8 cellular contexts compared by ENCODE assay signal in the genomic region with DNA sequence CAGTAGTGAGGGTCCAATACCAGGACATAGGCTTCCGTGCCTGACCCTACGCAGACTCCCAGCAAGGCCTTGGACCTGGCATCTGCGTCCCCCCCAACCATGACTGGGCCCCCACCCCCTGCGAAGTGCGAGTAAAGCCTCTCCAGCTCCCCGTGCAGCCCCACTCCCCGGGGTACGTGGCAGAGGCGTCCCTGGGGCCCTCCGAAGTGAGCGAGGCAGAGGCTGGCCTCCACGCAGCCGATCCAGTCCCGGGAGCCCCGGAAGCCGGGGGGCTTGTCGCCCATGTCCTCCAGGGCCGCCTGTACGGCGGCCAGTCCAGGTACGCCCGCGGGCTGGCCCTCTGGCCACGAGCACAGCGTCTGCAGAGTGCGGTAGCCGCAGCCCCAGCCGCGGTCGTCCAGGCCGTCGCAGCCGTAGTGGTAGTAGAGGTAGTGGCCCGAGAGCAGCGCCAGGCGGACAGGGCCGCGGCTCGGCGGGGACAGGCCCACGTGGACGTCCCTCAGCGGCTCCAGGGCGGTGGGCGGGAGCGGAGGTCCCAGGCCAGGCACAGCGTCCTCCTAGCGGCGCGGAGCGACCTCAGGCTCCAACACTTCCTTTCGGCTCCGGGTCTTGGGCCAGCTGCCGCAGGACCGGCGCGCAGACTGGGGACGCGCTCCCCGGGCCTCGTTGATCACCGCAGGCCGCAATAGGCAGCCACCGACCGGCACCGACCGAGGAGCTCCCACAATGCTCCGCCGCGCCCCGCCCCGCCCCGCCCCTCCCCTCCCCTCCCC. TPM values are rescaled to one million over a fixed set of nuclear protein-coding genes. Genes with fewer than 3 reads are reported as not detected.
DNase-seq lines count a peak whose midpoint lies in the region; ATAC-seq, FAIRE-seq and TF ChIP-seq lines count a peak whose summit lies in the region.

A gene (minus strand): TSS at position 728 of the 773 bp plus-strand sequence. CDS start 444 bp downstream, at position 284.

- DNase-seq in A549 (ENCODE audit: low read depth in 1 of 2, low spot score in 1 of 2) = no peak
- DNase-seq in Right ventricle myocardium superior = no peak
- no peak for DNase-seq in retinal pigment epithelial cell (ENCODE audit: low read depth)
- no peak for DNase-seq in posterior vena cava (ENCODE audit: low spot score)
- no peak for DNase-seq in NCI-H1436 (lab: John Stamatoyannopoulos, UW)

- FAIRE-seq in A549 (lab: Jason Lieb, UNC) = no peak

- no CpG with 5 or more reads among the region's 73 CpGs for WGBS in A549 (ENCODE audit: missing lambda C conversion rate)

- no peaks in the 10 kb centered on the region for H3K9me3 ChIP-seq in A549

- TF ChIP-seq RAD21 in A549 (conservative IDR thresholded peaks at IDR 0.05 in 1 of 2, IDR thresholded peaks at IDR 0.05 in 1 of 2) = no peak

- CTCF ChIA-PET in A549 (lab: Yijun Ruan, JAX) = interaction anchor here (0.6 to 3.5 kb wide), 14 partner anchors 9 to 206 kb away, joined by 3 to 13 read pairs (median 4); a partner anchor contains a TSS

- H3K4me2 ChIP-seq in A549 = peak within 1 kb of the TSS; percentile 99

- intact Hi-C loops in Right ventricle myocardium superior (cut with DNase I) (no loop called here), posterior vena cava (cut with DNase I) (no loop called here)

- peaks cover 30% of the 10 kb centered on the region for H3K4me1 ChIP-seq in A549

- peak within 1 kb of the TSS; percentile 86 to 95 for H3K27ac ChIP-seq in A549

- TF ChIP-seq CTCF in A549 (IDR thresholded peaks at IDR 0.05) (no peak), WI38 (IDR thresholded peaks at IDR 0.05; ENCODE audit: low read depth, low read length) (no peak), retinal pigment epithelial cell (conservative IDR thresholded peaks at IDR 0.05; ENCODE audit: low read depth, low read length) (no peak)

- no peak for TF ChIP-seq EP300 in A549 (IDR thresholded peaks at IDR 0.05)

- H3K4me3 ChIP-seq in A549 (peak within 1 kb of the TSS; percentile 92), WI38 (ENCODE audit: low read depth, low read length) (peak within 1 kb of the TSS; percentile 67), retinal pigment epithelial cell (ENCODE audit: low read length) (peak within 1 kb of the TSS; percentile 49)

- POLR2A ChIA-PET in A549 (lab: Yijun Ruan, JAX) = interaction anchor here (0.6 to 5.1 kb wide), 27 partner anchors 11 to 330 kb away, joined by 3 to 106 read pairs (median 4); a partner anchor contains a TSS

- peak; percentile 57 to 69 for ATAC-seq in A549
- ATAC-seq in GM18868 (IDR thresholded peaks at IDR 0.05; ENCODE audit: unreplicated experiment) = peak; percentile 25
- ATAC-seq in HG03066 (IDR thresholded peaks at IDR 0.05; ENCODE audit: low read depth, unreplicated experiment) = peak; percentile 10
- peak; percentile 57 for ATAC-seq in Right ventricle myocardium superior (ENCODE audit: poor library complexity)

- TF ChIP-seq POLR2A in A549 (IDR thresholded peaks at IDR 0.05; ENCODE audit: low read length) = no peak

TF ChIP-seq in A549, 52 proteins besides CTCF, POLR2A, EP300 and RAD21 (continues in another document):
- TF ChIP-seq TFCP2L1 (CRISPR knock-in tag; IDR thresholded peaks at IDR 0.05) = peak; percentile 84
- no peak for TF ChIP-seq FOSL2 (IDR thresholded peaks at IDR 0.05)
- TF ChIP-seq FOSL2 (CRISPR knock-in tag; IDR thresholded peaks at IDR 0.05) = no peak
- TF ChIP-seq, protein P1, sequence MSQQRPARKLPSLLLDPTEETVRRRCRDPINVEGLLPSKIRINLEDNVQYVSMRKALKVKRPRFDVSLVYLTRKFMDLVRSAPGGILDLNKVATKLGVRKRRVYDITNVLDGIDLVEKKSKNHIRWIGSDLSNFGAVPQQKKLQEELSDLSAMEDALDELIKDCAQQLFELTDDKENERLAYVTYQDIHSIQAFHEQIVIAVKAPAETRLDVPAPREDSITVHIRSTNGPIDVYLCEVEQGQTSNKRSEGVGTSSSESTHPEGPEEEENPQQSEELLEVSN (IDR thresholded peaks at IDR 0.05; ENCODE audit: borderline replicate concordance, low read depth) = peak; percentile 92
- 0 out of 2 replicates have a peak, but pooled peaks have one; percentile 52 for TF ChIP-seq TP53 (CRISPR knock-in tag; IDR thresholded peaks at IDR 0.05)
- 0 out of 2 replicates have a peak, but pooled peaks have one; percentile 30 for TF ChIP-seq NPAS2 (CRISPR knock-in tag; IDR thresholded peaks at IDR 0.05; ENCODE audit: borderline replicate concordance)
- peak; percentile 69 for TF ChIP-seq PHF8 (IDR thresholded peaks at IDR 0.05; ENCODE audit: borderline replicate concordance, low read depth)
- no peak for TF ChIP-seq RFX5 (IDR thresholded peaks at IDR 0.05)
- no peak for TF ChIP-seq POLR2AphosphoS2 (conservative IDR thresholded peaks at IDR 0.05; ENCODE audit: low read length)
- TF ChIP-seq CBX2 (IDR thresholded peaks at IDR 0.05; ENCODE audit: borderline replicate concordance, low read depth) = no peak
- TF ChIP-seq RCOR1 (IDR thresholded peaks at IDR 0.05; ENCODE audit: low read depth, low read length) = no peak
- no peak for TF ChIP-seq EHF (CRISPR knock-in tag; IDR thresholded peaks at IDR 0.05)
- no peak for TF ChIP-seq KDM1A (IDR thresholded peaks at IDR 0.05; ENCODE audit: low read depth)
- no peak for TF ChIP-seq NR3C1 (IDR thresholded peaks at IDR 0.05)
- TF ChIP-seq, protein P2, sequence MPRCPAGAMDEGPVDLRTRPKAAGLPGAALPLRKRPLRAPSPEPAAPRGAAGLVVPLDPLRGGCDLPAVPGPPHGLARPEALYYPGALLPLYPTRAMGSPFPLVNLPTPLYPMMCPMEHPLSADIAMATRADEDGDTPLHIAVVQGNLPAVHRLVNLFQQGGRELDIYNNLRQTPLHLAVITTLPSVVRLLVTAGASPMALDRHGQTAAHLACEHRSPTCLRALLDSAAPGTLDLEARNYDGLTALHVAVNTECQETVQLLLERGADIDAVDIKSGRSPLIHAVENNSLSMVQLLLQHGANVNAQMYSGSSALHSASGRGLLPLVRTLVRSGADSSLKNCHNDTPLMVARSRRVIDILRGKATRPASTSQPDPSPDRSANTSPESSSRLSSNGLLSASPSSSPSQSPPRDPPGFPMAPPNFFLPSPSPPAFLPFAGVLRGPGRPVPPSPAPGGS (IDR thresholded peaks at IDR 0.05) = no peak; the same call in 2 of the 3 replicates
- TF ChIP-seq RNF2 (IDR thresholded peaks at IDR 0.05; ENCODE audit: borderline replicate concordance, low read depth) = 0 out of 2 replicates have a peak, but pooled peaks have one; percentile 80
- 0 out of 2 replicates have a peak, but pooled peaks have one; percentile 43 for TF ChIP-seq HEYL (CRISPR knock-in tag; IDR thresholded peaks at IDR 0.05)
- TF ChIP-seq, protein P3, sequence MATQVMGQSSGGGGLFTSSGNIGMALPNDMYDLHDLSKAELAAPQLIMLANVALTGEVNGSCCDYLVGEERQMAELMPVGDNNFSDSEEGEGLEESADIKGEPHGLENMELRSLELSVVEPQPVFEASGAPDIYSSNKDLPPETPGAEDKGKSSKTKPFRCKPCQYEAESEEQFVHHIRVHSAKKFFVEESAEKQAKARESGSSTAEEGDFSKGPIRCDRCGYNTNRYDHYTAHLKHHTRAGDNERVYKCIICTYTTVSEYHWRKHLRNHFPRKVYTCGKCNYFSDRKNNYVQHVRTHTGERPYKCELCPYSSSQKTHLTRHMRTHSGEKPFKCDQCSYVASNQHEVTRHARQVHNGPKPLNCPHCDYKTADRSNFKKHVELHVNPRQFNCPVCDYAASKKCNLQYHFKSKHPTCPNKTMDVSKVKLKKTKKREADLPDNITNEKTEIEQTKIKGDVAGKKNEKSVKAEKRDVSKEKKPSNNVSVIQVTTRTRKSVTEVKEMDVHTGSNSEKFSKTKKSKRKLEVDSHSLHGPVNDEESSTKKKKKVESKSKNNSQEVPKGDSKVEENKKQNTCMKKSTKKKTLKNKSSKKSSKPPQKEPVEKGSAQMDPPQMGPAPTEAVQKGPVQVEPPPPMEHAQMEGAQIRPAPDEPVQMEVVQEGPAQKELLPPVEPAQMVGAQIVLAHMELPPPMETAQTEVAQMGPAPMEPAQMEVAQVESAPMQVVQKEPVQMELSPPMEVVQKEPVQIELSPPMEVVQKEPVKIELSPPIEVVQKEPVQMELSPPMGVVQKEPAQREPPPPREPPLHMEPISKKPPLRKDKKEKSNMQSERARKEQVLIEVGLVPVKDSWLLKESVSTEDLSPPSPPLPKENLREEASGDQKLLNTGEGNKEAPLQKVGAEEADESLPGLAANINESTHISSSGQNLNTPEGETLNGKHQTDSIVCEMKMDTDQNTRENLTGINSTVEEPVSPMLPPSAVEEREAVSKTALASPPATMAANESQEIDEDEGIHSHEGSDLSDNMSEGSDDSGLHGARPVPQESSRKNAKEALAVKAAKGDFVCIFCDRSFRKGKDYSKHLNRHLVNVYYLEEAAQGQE (IDR thresholded peaks at IDR 0.05) = no peak
- TF ChIP-seq HOXB5 (CRISPR knock-in tag; IDR thresholded peaks at IDR 0.05) = peak; percentile 35; the same call in 1 of the 2 replicates
- no peak for TF ChIP-seq SREBF2 (IDR thresholded peaks at IDR 0.05)
- no peak for TF ChIP-seq ZC3H11A (IDR thresholded peaks at IDR 0.05)
- TF ChIP-seq, protein P4, sequence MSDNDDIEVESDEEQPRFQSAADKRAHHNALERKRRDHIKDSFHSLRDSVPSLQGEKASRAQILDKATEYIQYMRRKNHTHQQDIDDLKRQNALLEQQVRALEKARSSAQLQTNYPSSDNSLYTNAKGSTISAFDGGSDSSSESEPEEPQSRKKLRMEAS (IDR thresholded peaks at IDR 0.05) = peak; percentile 97
- TF ChIP-seq JUNB (IDR thresholded peaks at IDR 0.05) = no peak
- TF ChIP-seq HOXA7 (CRISPR knock-in tag; IDR thresholded peaks at IDR 0.05) = no peak
- no peak for TF ChIP-seq NFE2L2 (conservative IDR thresholded peaks at IDR 0.05; ENCODE audit: low read length)
- TF ChIP-seq, protein P5, sequence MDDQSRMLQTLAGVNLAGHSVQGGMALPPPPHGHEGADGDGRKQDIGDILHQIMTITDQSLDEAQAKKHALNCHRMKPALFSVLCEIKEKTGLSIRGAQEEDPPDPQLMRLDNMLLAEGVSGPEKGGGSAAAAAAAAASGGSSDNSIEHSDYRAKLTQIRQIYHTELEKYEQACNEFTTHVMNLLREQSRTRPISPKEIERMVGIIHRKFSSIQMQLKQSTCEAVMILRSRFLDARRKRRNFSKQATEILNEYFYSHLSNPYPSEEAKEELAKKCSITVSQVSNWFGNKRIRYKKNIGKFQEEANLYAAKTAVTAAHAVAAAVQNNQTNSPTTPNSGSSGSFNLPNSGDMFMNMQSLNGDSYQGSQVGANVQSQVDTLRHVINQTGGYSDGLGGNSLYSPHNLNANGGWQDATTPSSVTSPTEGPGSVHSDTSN (IDR thresholded peaks at IDR 0.05) = no peak

RNA-seq across cellular contexts. Expression of the gene that starts here (rescaled TPM):
- polyA plus RNA-seq in A549 (2011; rRNA removed) = 1.1 and 1.9 TPM in 2 replicates
- polyA plus RNA-seq in A549 (2012; cell fraction: cytosol; rRNA removed) = 4.1 and 5.9 TPM in 2 replicates
- 4.9 and 7.9 TPM in 2 replicates for polyA plus RNA-seq in A549 (2012; cell fraction: nucleus; rRNA removed)
- 6.1 to 7.1 TPM (median 6.9 TPM) in 3 replicates for polyA plus RNA-seq in A549 (2017; fragmentation: RNase III; extraction: RNeasy Plus Mini Kit Qiagen cat#74134 plus additional on column Dnase treatment)
- 3.3 and 4.2 TPM in 2 replicates for polyA minus RNA-seq in A549 (2011; rRNA and poly(A)+ RNA removed)
- 2.2 TPM for total RNA-seq in Right ventricle myocardium superior
- 1 to 10 TPM; 2.7 to 3.3 TPM for total RNA-seq in posterior vena cava

Comparison
In these comparisons a context has a peak if more than half of its experiments do, and no peak if none do; other contexts are left out.
1. ATAC-seq: peak in every context shown above with its lines; median percentile 63 in A549; 57 in Right ventricle myocardium superior; 25 in GM18868; 10 in HG03066.